ENCODE assay signal across 24 cellular contexts in genomic region chr1:156670791-156671190, GRCh38. TPM values are rescaled to one million over a fixed set of nuclear protein-coding genes. Genes with fewer than 3 reads are reported as not detected.
DNase-seq lines count a peak whose midpoint lies in the region; ATAC-seq and TF ChIP-seq lines count a peak whose summit lies in the region.
"Had no signal": no experiment of that assay in that cellular context is flagged by ENCODE, and none has a peak within 500 bp of the region (broad histone marks: within the 10 kb centered on the region; RNA-seq: fewer than 3 reads in every experiment).

No MANE protein-coding gene starts in this region.

- peak; percentile 28 for DNase-seq in ELF-1 (ENCODE audit: low read depth, low spot score)
- DNase-seq in ascending aorta (ENCODE audit: low spot score in 2 of 2) = no peak
- DNase-seq in left lung = peak in 1 of 2 donors; percentile 36
- no peak for DNase-seq in gastrocnemius medialis
- DNase-seq in amniotic stem cell (lab: John Stamatoyannopoulos, UW) = no peak
- DNase-seq in kidney tubule cell (ENCODE audit: low spot score) = no peak
- DNase-seq in ACHN = no peak
- DNase-seq in BE2C = no peak
- DNase-seq: activated CD4-positive, alpha-beta T cell treated with anti-CD3 and anti-CD28 coated beads for 36 hours; body of pancreas; CD4-positive, CD25-positive, alpha-beta regulatory T cell; DMS 273 treated with DMSO at 0.1 percent for 48 hours; MG63; NCI-H1417 treated with DMSO at 0.1 percent for 48 hours; NCI-H748 treated with DMSO at 0.1 percent for 48 hours; SHP77 treated with DMSO at 0.1 percent for 48 hours; stimulated activated CD8-positive, alpha-beta memory T cell treated with anti-CD3 and anti-CD28 coated beads, Interleukin-4, amount 100 ng/mL, for 48 hours had no signal

- no peak for TF ChIP-seq CTCF in ascending aorta (IDR thresholded peaks at IDR 0.05)
- no peak for TF ChIP-seq CTCF in left lung (IDR thresholded peaks at IDR 0.05)
- no peak for TF ChIP-seq CTCF in gastrocnemius medialis (IDR thresholded peaks at IDR 0.05 in 4 of 5, conservative IDR thresholded peaks at IDR 0.05 in 1 of 5)
- TF ChIP-seq CTCF in BE2C (IDR thresholded peaks at IDR 0.05; ENCODE audit: low read depth, low read length) = no peak

- no peaks in the 10 kb centered on the region for H3K27me3 ChIP-seq in ascending aorta
- peaks cover under 1 to 33% of the 10 kb centered on the region in 2 donors for H3K27me3 ChIP-seq in left lung
- no peaks in the 10 kb centered on the region for H3K27me3 ChIP-seq in gastrocnemius medialis
- H3K27me3 ChIP-seq in BE2C = no peaks in the 10 kb centered on the region
- H3K27me3 ChIP-seq: body of pancreas, MG63, vagina had no signal

- no peak for TF ChIP-seq POLR2A in gastrocnemius medialis (IDR thresholded peaks at IDR 0.05)

- in situ Hi-C loops in gastrocnemius medialis (cut with MboI; ENCODE audit: low sequenced_read_pairs in 4 of 4) = no loop called here
- in situ Hi-C loops in ACHN (cut with HindIII; ENCODE audit: low pct_ligation_motif_present, low pct_unique_long_range_greater_than_20kb, low sequenced_read_pairs) = no loop called here

- peaks cover 0 to 18% of the 10 kb centered on the region in 2 donors for H3K36me3 ChIP-seq in ascending aorta
- no peaks in the 10 kb centered on the region for H3K36me3 ChIP-seq in left lung
- H3K36me3 ChIP-seq in gastrocnemius medialis = no peaks in the 10 kb centered on the region
- no peaks in the 10 kb centered on the region for H3K36me3 ChIP-seq in BE2C
- H3K36me3 ChIP-seq: MG63, vagina had no signal

- H3K4me1 ChIP-seq in ascending aorta (peaks cover 0 to 17% of the 10 kb centered on the region in 2 donors), left lung (peaks cover 9 to 53% of the 10 kb centered on the region in 2 donors), gastrocnemius medialis (peaks cover 65 to 79% of the 10 kb centered on the region in 2 donors), BE2C (peaks cover 21% of the 10 kb centered on the region)
- H3K4me1 ChIP-seq: body of pancreas had no signal

- intact Hi-C loops in ascending aorta (cut with DNase I) (no loop called here), left lung (cut with DNase I) (no loop called here), gastrocnemius medialis (cut with DNase I; ENCODE audit: low total_unique reads) (no loop called here)

- peak overlapping the region; percentile 2 to 26 for H3K27ac ChIP-seq in ascending aorta
- peak overlapping the region; percentile 19 to 73 for H3K27ac ChIP-seq in left lung
- peak overlapping the region; percentile 91 to 97 (median 94) for H3K27ac ChIP-seq in gastrocnemius medialis
- H3K27ac ChIP-seq: body of pancreas, hepatocyte had no signal

- no peak overlapping the region for H3K4me3 ChIP-seq in ascending aorta
- no peak overlapping the region for H3K4me3 ChIP-seq in left lung
- no peak overlapping the region for H3K4me3 ChIP-seq in gastrocnemius medialis
- no peak overlapping the region for H3K4me3 ChIP-seq in BE2C (ENCODE audit: low read depth, low read length)
- H3K4me3 ChIP-seq: body of pancreas, coronary artery, hepatocyte, MG63, vagina had no signal

- ATAC-seq in left lung = no peak
- no peak for ATAC-seq in gastrocnemius medialis
- ATAC-seq: activated CD4-positive, alpha-beta T cell treated with anti-CD3 and anti-CD28 coated beads for 36 hours; body of pancreas had no signal

- H3K9me3 ChIP-seq in ascending aorta = no peaks in the 10 kb centered on the region
- H3K9me3 ChIP-seq in left lung = no peaks in the 10 kb centered on the region
- H3K9me3 ChIP-seq in gastrocnemius medialis = no peaks in the 10 kb centered on the region
- H3K9me3 ChIP-seq in BE2C = no peaks in the 10 kb centered on the region
- H3K9me3 ChIP-seq: body of pancreas, MG63, vagina had no signal

RNA-seq across cellular contexts. Expression of gene NES, which starts 6.4 kb away (rescaled TPM):
- total RNA-seq in ascending aorta = 74.1 TPM
- 10 to 100 TPM; 56.9 to 58.5 TPM for total RNA-seq in left lung
- 10 to 100 TPM; 13.7 to 60.9 (median 26.4) TPM for total RNA-seq in gastrocnemius medialis
- polyA plus RNA-seq in BE2C (2012; ENCODE audit: insufficient read depth, insufficient read length, low read depth) = 22.3 TPM
- total RNA-seq: OCI-LY7 had no signal
- polyA plus RNA-seq: CD4-positive, CD25-positive, alpha-beta regulatory T cell; IgD-negative memory B cell had no signal

RNA-seq across cellular contexts. Expression of gene BCAN, which starts 28.9 kb away (rescaled TPM):
- total RNA-seq in ascending aorta (not detected), left lung (under 1 TPM; 0.34 to 0.35 TPM), gastrocnemius medialis (under 1 TPM in 2 of 4 donors, not detected in 2; 0.26 to 0.29 TPM)
- 7.8 TPM for polyA plus RNA-seq in BE2C (2012; ENCODE audit: insufficient read depth, insufficient read length, low read depth)
- total RNA-seq: activated CD4-positive, alpha-beta T cell treated with anti-CD3 and anti-CD28 coated beads for 36 hours; CD4-positive, CD25-positive, alpha-beta regulatory T cell; OCI-LY7; pulmonary artery endothelial cell; subcutaneous adipose tissue had no signal
- polyA plus RNA-seq: CD4-positive, CD25-positive, alpha-beta regulatory T cell; hepatocyte; IgD-negative memory B cell had no signal

RNA-seq across cellular contexts. Expression of gene CRABP2, which starts 34.6 kb away (rescaled TPM):
- total RNA-seq in ascending aorta (not detected), left lung (10 to 100 TPM in 1 of 2 donors, 1 to 10 TPM in 1; 2.7 to 23.3 TPM), gastrocnemius medialis (1 to 10 TPM in 1 of 4 donors, under 1 TPM in 1, not detected in 2; 0.98 to 1.3 TPM)
- polyA plus RNA-seq in BE2C (2012; ENCODE audit: insufficient read depth, insufficient read length, low read depth) = 39.0 TPM
- polyA plus RNA-seq: CD4-positive, CD25-positive, alpha-beta regulatory T cell had no signal

RNA-seq across cellular contexts. Expression of gene HAPLN2, which starts 51.6 kb away (rescaled TPM):
- total RNA-seq in ascending aorta (1.4 TPM), left lung (under 1 TPM in 1 of 2 donors, not detected in 1; 0.18 TPM), gastrocnemius medialis (1 to 10 TPM in 3 of 4 donors, under 1 TPM in 1; 0.53 to 6.0 (median 3.0) TPM)
- 0.86 TPM for polyA plus RNA-seq in BE2C (2012; ENCODE audit: insufficient read depth, insufficient read length, low read depth)
- total RNA-seq: body of pancreas; CD4-positive, CD25-positive, alpha-beta regulatory T cell; hepatocyte; pulmonary artery endothelial cell; vagina had no signal
- polyA plus RNA-seq: CD4-positive, CD25-positive, alpha-beta regulatory T cell; hepatocyte; IgD-negative memory B cell had no signal

RNA-seq across cellular contexts. Expression of gene METTL25B, which starts 57.5 kb away (rescaled TPM):
- total RNA-seq in ascending aorta (9.9 TPM), left lung (10 to 100 TPM; 30.6 to 35.3 TPM), gastrocnemius medialis (10 to 100 TPM; 12.9 to 28.0 (median 17.6) TPM)
- 47.1 TPM for polyA plus RNA-seq in BE2C (2012; ENCODE audit: insufficient read depth, insufficient read length, low read depth)

Comparison
In these comparisons a context has a peak if more than half of its experiments do, and no peak if none do; other contexts are left out.
1. H3K27ac ChIP-seq: peak in every context shown above with its lines; median percentile 94 in gastrocnemius medialis; 46 in left lung; 14 in ascending aorta.